In genomic region chr22:36356708-36357694, GRCh38 we compare ENCODE assay signal across 9 cellular contexts. TPM values are rescaled to one million over a fixed set of nuclear protein-coding genes. Genes with fewer than 3 reads are reported as not detected.
DNase-seq lines count a peak whose midpoint lies in the region; ATAC-seq and TF ChIP-seq lines count a peak whose summit lies in the region.
"Had no signal": no experiment of that assay in that cellular context is flagged by ENCODE, and none has a peak within 500 bp of the region (broad histone marks: within the 10 kb centered on the region; RNA-seq: fewer than 3 reads in every experiment).

No MANE protein-coding gene starts in this region.

- H3K4me2 ChIP-seq in SK-N-SH = peak overlapping the region; percentile 66

- H3K4me1 ChIP-seq in SK-N-SH (ENCODE audit: control insufficient read depth in 1 of 2, insufficient read depth in 2 of 2, low read depth in 1 of 2, low read length in 1 of 2) (peaks cover 28 to 65% of the 10 kb centered on the region in 2 experiments; a peak in 3 of 4 replicates), thyroid gland (peaks cover 48 to 95% of the 10 kb centered on the region in 2 donors)

- H3K9me3 ChIP-seq in SK-N-SH (no peaks in the 10 kb centered on the region), thyroid gland (no peaks in the 10 kb centered on the region)

- H3K27ac ChIP-seq in SK-N-SH (ENCODE audit: low read depth in 2 of 2, low read length in 1 of 2) = peak overlapping the region in 1 of 2 experiments; percentile 75; a peak in 2 of 4 replicates
- H3K27ac ChIP-seq in thyroid gland = peak overlapping the region; percentile 18 to 99 (median 67)
- H3K27ac ChIP-seq: 22Rv1 had no signal

- H3K9me2 ChIP-seq in SK-N-SH = no peaks in the 10 kb centered on the region

- TF ChIP-seq CTCF in SK-N-SH (IDR thresholded peaks at IDR 0.05) = no peak
- no peak for TF ChIP-seq CTCF in thyroid gland (IDR thresholded peaks at IDR 0.05)

- H3K27me3 ChIP-seq in SK-N-SH (ENCODE audit: insufficient read depth) = no peaks in the 10 kb centered on the region
- H3K27me3 ChIP-seq in thyroid gland = no peaks in the 10 kb centered on the region

- H3F3A ChIP-seq in SK-N-SH (replicated peaks; ENCODE audit: insufficient read depth) = peaks cover 56% of the 10 kb centered on the region

- intact Hi-C loops in thyroid gland (cut with DNase I) = no loop called here

- peaks cover 100% of the 10 kb centered on the region for H3K79me2 ChIP-seq in SK-N-SH (ENCODE audit: insufficient read depth)

- ATAC-seq in SK-N-SH treated with all-trans-retinoic acid at 6 μM for 48 hours = no peak
- no peak for ATAC-seq in HG02884 (IDR thresholded peaks at IDR 0.05; ENCODE audit: unreplicated experiment)

- DNase-seq in SK-N-SH (no peak), lung microvascular endothelial cell (ENCODE audit: low read depth in 2 of 2) (peak; percentile 55 to 69), thyroid gland (no peak), GM03348 (ENCODE audit: low spot score) (no peak), NCI-H2227 treated with DMSO at 0.1 percent for 48 hours (lab: John Stamatoyannopoulos, UW) (no peak)
- peak; percentile 50 for DNase-seq in activated naive CD4-positive, alpha-beta T cell treated with anti-CD3 and anti-CD28 coated beads, Interleukin-2, amount 50 U/mL, for 16 hours

- peaks cover 99% of the 10 kb centered on the region for H4K20me1 ChIP-seq in SK-N-SH (ENCODE audit: insufficient read depth)

- CTCF ChIA-PET in SK-N-SH (lab: Yijun Ruan, JAX) = interaction anchor here (0.6 to 1.2 kb wide), 4 partner anchors 11 to 129 kb away, joined by 3 read pairs; no protein-coding TSS in a partner anchor

- H2AFZ ChIP-seq in SK-N-SH (ENCODE audit: low read depth) = no peak overlapping the region

- 88% methylated on average over 27 of the region's 28 CpGs for WGBS in SK-N-SH (ENCODE audit: low lambda C conversion rate)
- 80 to 83% methylated on average over 28 of the region's 28 CpGs for WGBS in thyroid gland, 2 donors

- POLR2A ChIA-PET in SK-N-SH (lab: Yijun Ruan, JAX) = no interaction called here

- TF ChIP-seq EP300 in SK-N-SH (IDR thresholded peaks at IDR 0.05; ENCODE audit: borderline replicate concordance in 1 of 2, low read depth in 1 of 2, low read length in 1 of 2) = no peak

- H3K4me3 ChIP-seq in SK-N-SH (ENCODE audit: low read depth in 2 of 2, low read length in 1 of 2) (no peak overlapping the region), thyroid gland (replicated peaks in 1 of 3) (no peak overlapping the region)

- no peak for TF ChIP-seq RAD21 in SK-N-SH (IDR thresholded peaks at IDR 0.05; ENCODE audit: low read length)

- H3K36me3 ChIP-seq in SK-N-SH (replicated peaks in 1 of 2; ENCODE audit: control insufficient read depth in 1 of 2, insufficient read depth in 2 of 2, low read length in 1 of 2) (peaks cover 3 to 5% of the 10 kb centered on the region in 2 experiments), thyroid gland (no peaks in the 10 kb centered on the region)

- H3K9ac ChIP-seq in SK-N-SH = no peak overlapping the region

- TF ChIP-seq POLR2A in thyroid gland (IDR thresholded peaks at IDR 0.05) = no peak

TF ChIP-seq in SK-N-SH, 30 proteins besides CTCF, POLR2A, EP300 and RAD21 (continues in another document):
- TF ChIP-seq POLR2AphosphoS5 (IDR thresholded peaks at IDR 0.05; ENCODE audit: low read depth, low read length) (no peak), YY1 (IDR thresholded peaks at IDR 0.05; ENCODE audit: low read depth) (no peak), JUND (IDR thresholded peaks at IDR 0.05) (no peak), RFX5 (IDR thresholded peaks at IDR 0.05; ENCODE audit: low read length) (no peak), GATA2 (CRISPR knock-in tag; IDR thresholded peaks at IDR 0.05) (no peak), SMC3 (IDR thresholded peaks at IDR 0.05; ENCODE audit: low read depth, low read length) (no peak), FOSL2 (IDR thresholded peaks at IDR 0.05; ENCODE audit: borderline replicate concordance, low read depth) (no peak), CHD2 (IDR thresholded peaks at IDR 0.05; ENCODE audit: low read length, partially characterized antibody) (no peak), MEF2A (IDR thresholded peaks at IDR 0.05; ENCODE audit: borderline replicate concordance, low read depth) (no peak), ZBTB33 (IDR thresholded peaks at IDR 0.05; ENCODE audit: borderline replicate concordance, low read depth) (no peak), TAF1 (IDR thresholded peaks at IDR 0.05; ENCODE audit: borderline replicate concordance, low read depth, low read length) (no peak), EZH2phosphoT487 (IDR thresholded peaks at IDR 0.05; ENCODE audit: borderline replicate concordance, low read depth) (no peak), MXI1 (IDR thresholded peaks at IDR 0.05; ENCODE audit: low read depth, low read length) (no peak), FOXJ3 (CRISPR knock-in tag; IDR thresholded peaks at IDR 0.05) (no peak)
- TF ChIP-seq, protein P1, sequence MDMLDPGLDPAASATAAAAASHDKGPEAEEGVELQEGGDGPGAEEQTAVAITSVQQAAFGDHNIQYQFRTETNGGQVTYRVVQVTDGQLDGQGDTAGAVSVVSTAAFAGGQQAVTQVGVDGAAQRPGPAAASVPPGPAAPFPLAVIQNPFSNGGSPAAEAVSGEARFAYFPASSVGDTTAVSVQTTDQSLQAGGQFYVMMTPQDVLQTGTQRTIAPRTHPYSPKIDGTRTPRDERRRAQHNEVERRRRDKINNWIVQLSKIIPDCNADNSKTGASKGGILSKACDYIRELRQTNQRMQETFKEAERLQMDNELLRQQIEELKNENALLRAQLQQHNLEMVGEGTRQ (IDR thresholded peaks at IDR 0.05; ENCODE audit: borderline replicate concordance, low read depth, low read length) = no peak

TF ChIP-seq in SK-N-SH treated with all-trans-retinoic acid at 6 μM for 48 hours, 23 proteins besides CTCF, POLR2A, EP300 and RAD21 (continues in another document):
- TF ChIP-seq, protein P2, sequence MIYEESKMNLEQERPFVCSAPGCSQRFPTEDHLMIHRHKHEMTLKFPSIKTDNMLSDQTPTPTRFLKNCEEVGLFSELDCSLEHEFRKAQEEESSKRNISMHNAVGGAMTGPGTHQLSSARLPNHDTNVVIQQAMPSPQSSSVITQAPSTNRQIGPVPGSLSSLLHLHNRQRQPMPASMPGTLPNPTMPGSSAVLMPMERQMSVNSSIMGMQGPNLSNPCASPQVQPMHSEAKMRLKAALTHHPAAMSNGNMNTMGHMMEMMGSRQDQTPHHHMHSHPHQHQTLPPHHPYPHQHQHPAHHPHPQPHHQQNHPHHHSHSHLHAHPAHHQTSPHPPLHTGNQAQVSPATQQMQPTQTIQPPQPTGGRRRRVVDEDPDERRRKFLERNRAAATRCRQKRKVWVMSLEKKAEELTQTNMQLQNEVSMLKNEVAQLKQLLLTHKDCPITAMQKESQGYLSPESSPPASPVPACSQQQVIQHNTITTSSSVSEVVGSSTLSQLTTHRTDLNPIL (CRISPR knock-in tag; IDR thresholded peaks at IDR 0.05; ENCODE audit: low read depth) = no peak
- TF ChIP-seq TOX (CRISPR knock-in tag; IDR thresholded peaks at IDR 0.05; ENCODE audit: borderline replicate concordance) (no peak), SNAI2 (CRISPR knock-in tag; IDR thresholded peaks at IDR 0.05) (no peak), ZNF70 (CRISPR knock-in tag; IDR thresholded peaks at IDR 0.05) (no peak), ISL1 (CRISPR knock-in tag; IDR thresholded peaks at IDR 0.05) (no peak), TCF4 (CRISPR knock-in tag; IDR thresholded peaks at IDR 0.05; ENCODE audit: borderline replicate concordance) (no peak), ZNF8 (CRISPR knock-in tag; IDR thresholded peaks at IDR 0.05) (no peak), ZC3H10 (CRISPR knock-in tag; IDR thresholded peaks at IDR 0.05) (no peak), ZFP30 (CRISPR knock-in tag; IDR thresholded peaks at IDR 0.05) (no peak), OSR1 (CRISPR knock-in tag; IDR thresholded peaks at IDR 0.05) (no peak)
- TF ChIP-seq, protein P3, sequence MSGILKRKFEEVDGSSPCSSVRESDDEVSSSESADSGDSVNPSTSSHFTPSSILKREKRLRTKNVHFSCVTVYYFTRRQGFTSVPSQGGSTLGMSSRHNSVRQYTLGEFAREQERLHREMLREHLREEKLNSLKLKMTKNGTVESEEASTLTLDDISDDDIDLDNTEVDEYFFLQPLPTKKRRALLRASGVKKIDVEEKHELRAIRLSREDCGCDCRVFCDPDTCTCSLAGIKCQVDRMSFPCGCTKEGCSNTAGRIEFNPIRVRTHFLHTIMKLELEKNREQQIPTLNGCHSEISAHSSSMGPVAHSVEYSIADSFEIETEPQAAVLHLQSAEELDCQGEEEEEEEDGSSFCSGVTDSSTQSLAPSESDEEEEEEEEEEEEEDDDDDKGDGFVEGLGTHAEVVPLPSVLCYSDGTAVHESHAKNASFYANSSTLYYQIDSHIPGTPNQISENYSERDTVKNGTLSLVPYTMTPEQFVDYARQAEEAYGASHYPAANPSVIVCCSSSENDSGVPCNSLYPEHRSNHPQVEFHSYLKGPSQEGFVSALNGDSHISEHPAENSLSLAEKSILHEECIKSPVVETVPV (CRISPR knock-in tag; IDR thresholded peaks at IDR 0.05) = no peak
- TF ChIP-seq, protein P4, sequence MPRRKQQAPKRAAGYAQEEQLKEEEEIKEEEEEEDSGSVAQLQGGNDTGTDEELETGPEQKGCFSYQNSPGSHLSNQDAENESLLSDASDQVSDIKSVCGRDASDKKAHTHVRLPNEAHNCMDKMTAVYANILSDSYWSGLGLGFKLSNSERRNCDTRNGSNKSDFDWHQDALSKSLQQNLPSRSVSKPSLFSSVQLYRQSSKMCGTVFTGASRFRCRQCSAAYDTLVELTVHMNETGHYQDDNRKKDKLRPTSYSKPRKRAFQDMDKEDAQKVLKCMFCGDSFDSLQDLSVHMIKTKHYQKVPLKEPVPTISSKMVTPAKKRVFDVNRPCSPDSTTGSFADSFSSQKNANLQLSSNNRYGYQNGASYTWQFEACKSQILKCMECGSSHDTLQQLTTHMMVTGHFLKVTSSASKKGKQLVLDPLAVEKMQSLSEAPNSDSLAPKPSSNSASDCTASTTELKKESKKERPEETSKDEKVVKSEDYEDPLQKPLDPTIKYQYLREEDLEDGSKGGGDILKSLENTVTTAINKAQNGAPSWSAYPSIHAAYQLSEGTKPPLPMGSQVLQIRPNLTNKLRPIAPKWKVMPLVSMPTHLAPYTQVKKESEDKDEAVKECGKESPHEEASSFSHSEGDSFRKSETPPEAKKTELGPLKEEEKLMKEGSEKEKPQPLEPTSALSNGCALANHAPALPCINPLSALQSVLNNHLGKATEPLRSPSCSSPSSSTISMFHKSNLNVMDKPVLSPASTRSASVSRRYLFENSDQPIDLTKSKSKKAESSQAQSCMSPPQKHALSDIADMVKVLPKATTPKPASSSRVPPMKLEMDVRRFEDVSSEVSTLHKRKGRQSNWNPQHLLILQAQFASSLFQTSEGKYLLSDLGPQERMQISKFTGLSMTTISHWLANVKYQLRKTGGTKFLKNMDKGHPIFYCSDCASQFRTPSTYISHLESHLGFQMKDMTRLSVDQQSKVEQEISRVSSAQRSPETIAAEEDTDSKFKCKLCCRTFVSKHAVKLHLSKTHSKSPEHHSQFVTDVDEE (CRISPR knock-in tag; IDR thresholded peaks at IDR 0.05) = no peak

RNA-seq across cellular contexts. Expression of gene MYH9, which starts 30.8 kb away (rescaled TPM):
- 202 and 303 TPM in 2 replicates for polyA plus RNA-seq in SK-N-SH (2012; rRNA removed)
- polyA plus RNA-seq in SK-N-SH (2012; cell fraction: cytosol; rRNA removed) = 181 and 225 TPM in 2 replicates
- 401 and 439 TPM in 2 replicates for polyA plus RNA-seq in SK-N-SH (2012; cell fraction: nucleus; rRNA removed)
- total RNA-seq in lung microvascular endothelial cell = 409 and 410 TPM in 2 replicates
- total RNA-seq in thyroid gland = 100 to 1,000 TPM; 228 to 375 (median 275) TPM

Comparison
In these comparisons a context has a peak if more than half of its experiments do, and no peak if none do; other contexts are left out.
1. DNase-seq: peak in activated naive CD4-positive, alpha-beta T cell treated with anti-CD3 and anti-CD28 coated beads, Interleukin-2, amount 50 U/mL, for 16 hours (single experiment) and lung microvascular endothelial cell (2 of 2); none in SK-N-SH (single experiment), thyroid gland (0 of 2), GM03348 (single experiment) and NCI-H2227 treated with DMSO at 0.1 percent for 48 hours (single experiment).